Comparison of ENCODE assay signal across 2 cellular contexts in genomic region chr1:20609541-20609940, GRCh38.
TF ChIP-seq lines count a peak whose summit lies in the region.

No MANE protein-coding gene starts in this region.

TF ChIP-seq in H1, 55 proteins besides CTCF, POLR2A, EP300 and RAD21:
- TF ChIP-seq RBBP5 (IDR thresholded peaks at IDR 0.05; ENCODE audit: borderline replicate concordance, low read depth, low read length) (no peak), HDAC6 (IDR thresholded peaks at IDR 0.05; ENCODE audit: low read depth, low read length) (no peak), NANOG (IDR thresholded peaks at IDR 0.05; ENCODE audit: insufficient read depth, low read depth, low read length, poor library complexity, severe bottlenecking) (no peak), MAX (IDR thresholded peaks at IDR 0.05) (no peak), CTBP2 (IDR thresholded peaks at IDR 0.05; ENCODE audit: borderline replicate concordance, insufficient read depth, insufficient read length, low read length) (no peak), KDM1A (IDR thresholded peaks at IDR 0.05; ENCODE audit: borderline replicate concordance, low read length) (no peak), CHD2 (IDR thresholded peaks at IDR 0.05; ENCODE audit: low read length) (no peak), JUND (IDR thresholded peaks at IDR 0.05; ENCODE audit: low read length) (no peak), YY1 (IDR thresholded peaks at IDR 0.05; ENCODE audit: low read depth, low read length) (no peak), MAFK (IDR thresholded peaks at IDR 0.05; ENCODE audit: low read depth, low read length) (no peak), PHF8 (conservative IDR thresholded peaks at IDR 0.05; ENCODE audit: low read depth, low read length) (no peak), ATF2 (IDR thresholded peaks at IDR 0.05; ENCODE audit: low read length) (no peak), SAP30 (IDR thresholded peaks at IDR 0.05; ENCODE audit: insufficient read depth, insufficient replicate concordance, low read length) (no peak), SUZ12 (IDR thresholded peaks at IDR 0.05; ENCODE audit: low read length) (no peak), POLR2AphosphoS5 (IDR thresholded peaks at IDR 0.05; ENCODE audit: low read depth, low read length) (no peak), SP2 (IDR thresholded peaks at IDR 0.05; ENCODE audit: low read length) (no peak), TCF12 (IDR thresholded peaks at IDR 0.05; ENCODE audit: low read depth, low read length) (no peak)

TF ChIP-seq in HEK293T, 16 proteins besides CTCF, POLR2A, EP300 and RAD21:
- TF ChIP-seq FOXA1 (IDR thresholded peaks at IDR 0.05), result no peak
- no peak for TF ChIP-seq FOXM1 (IDR thresholded peaks at IDR 0.05; ENCODE audit: borderline replicate concordance)
- no peak for TF ChIP-seq ZNF384 (IDR thresholded peaks at IDR 0.05)
- TF ChIP-seq HDGF (IDR thresholded peaks at IDR 0.05; ENCODE audit: borderline replicate concordance), result no peak
- TF ChIP-seq TARDBP (IDR thresholded peaks at IDR 0.05), result no peak
- TF ChIP-seq L3MBTL2 (conservative IDR thresholded peaks at IDR 0.05), result no peak
- no peak for TF ChIP-seq NFRKB (IDR thresholded peaks at IDR 0.05)
- TF ChIP-seq FOXK2 (IDR thresholded peaks at IDR 0.05), result no peak
- TF ChIP-seq ARNT (IDR thresholded peaks at IDR 0.05), result no peak
